9 cellular contexts compared by ENCODE assay signal in the genomic region with DNA sequence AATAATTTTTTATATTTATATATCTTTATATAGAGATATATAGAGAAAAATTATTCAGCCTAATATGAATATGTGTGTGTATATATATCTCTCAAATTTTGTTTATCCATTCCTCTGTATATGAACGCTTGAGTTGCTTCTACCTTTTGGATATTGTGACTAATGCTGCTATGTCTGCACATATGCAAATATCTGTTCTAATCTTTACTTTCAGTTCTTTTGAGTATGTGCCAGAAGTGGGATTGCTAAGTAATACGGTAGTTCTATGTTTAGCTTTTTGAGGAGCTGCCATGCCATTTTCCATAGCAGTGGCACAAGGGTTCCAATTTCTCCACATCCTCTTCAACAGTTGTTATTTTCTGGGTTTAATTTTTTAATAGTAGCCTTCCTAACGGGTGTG.
DNase-seq lines count a peak whose midpoint lies in the region; ATAC-seq, FAIRE-seq and TF ChIP-seq lines count a peak whose summit lies in the region.
"Had no signal": no experiment of that assay in that cellular context is flagged by ENCODE, and none has a peak within 500 bp of the region (broad histone marks: within the 10 kb centered on the region; RNA-seq: fewer than 3 reads in every experiment).

No MANE protein-coding gene starts in this region.

- dilution Hi-C loops in mammary epithelial cell (cut with HindIII; ENCODE audit: low sequenced_read_pairs), result no loop called here

- in situ Hi-C loops in mammary epithelial cell (cut with MboI; ENCODE audit: low sequenced_read_pairs in 2 of 2), result no loop called here

- TF ChIP-seq CTCF in left lung (IDR thresholded peaks at IDR 0.05) (no peak), mammary epithelial cell (conservative IDR thresholded peaks at IDR 0.05 in 1 of 2, IDR thresholded peaks at IDR 0.05 in 1 of 2; ENCODE audit: extremely low read depth in 1 of 2, insufficient read depth in 1 of 2, low read depth in 1 of 2, low read length in 2 of 2) (no peak)

- no peaks in the 10 kb centered on the region for H3K9me3 Mint-ChIP-seq in activated naive CD8-positive, alpha-beta T cell treated with anti-CD3 and anti-CD28 coated beads, Interleukin-2, amount 50 U/mL, for 24 hours

- peak overlapping the region; percentile 49 for H3K4me3 Mint-ChIP-seq in activated naive CD8-positive, alpha-beta T cell treated with anti-CD3 and anti-CD28 coated beads, Interleukin-2, amount 50 U/mL, for 24 hours

- WGBS in mammary epithelial cell (ENCODE audit: low coverage, missing lambda C conversion rate), result 83% methylated on average over 3 of the region's 3 CpGs

- peaks cover 84% of the 10 kb centered on the region for H3K4me1 Mint-ChIP-seq in activated naive CD8-positive, alpha-beta T cell treated with anti-CD3 and anti-CD28 coated beads, Interleukin-2, amount 50 U/mL, for 24 hours

- no peaks in the 10 kb centered on the region for H3K79me2 ChIP-seq in mammary epithelial cell (ENCODE audit: insufficient read depth, low read length)

- no peak overlapping the region for H2AFZ ChIP-seq in mammary epithelial cell (ENCODE audit: low read depth, low read length)

- H3K27ac Mint-ChIP-seq in activated naive CD8-positive, alpha-beta T cell treated with anti-CD3 and anti-CD28 coated beads, Interleukin-2, amount 50 U/mL, for 24 hours, result peak overlapping the region; percentile 91

- CTCF ChIA-PET in mammary epithelial cell (lab: Charles Lee; ENCODE audit: low non-redundant PET), result no interaction called here

- H3K4me3 ChIP-seq in left lung (no peak overlapping the region), mammary epithelial cell (replicated peaks in 1 of 3; ENCODE audit: insufficient read depth in 1 of 3, low read depth in 2 of 3, low read length in 3 of 3) (no peak overlapping the region)
- H3K4me3 ChIP-seq: colonic mucosa had no signal

- peak; percentile 5 for FAIRE-seq in GM12892 (lab: Jason Lieb, UNC)

- no peak for TF ChIP-seq POLR2A in GM12892 (IDR thresholded peaks at IDR 0.05; ENCODE audit: low read depth, low read length)

- DNase-seq in GM12892 (ENCODE audit: insufficient read length), result no peak
- no peak for DNase-seq in activated naive CD8-positive, alpha-beta T cell treated with anti-CD3 and anti-CD28 coated beads, Interleukin-2, amount 50 U/mL, for 24 hours
- DNase-seq in left lung, result no peak
- no peak for DNase-seq in C1 segment of cervical spinal cord (lab: John Stamatoyannopoulos, UW)
- no peak for DNase-seq in GM19240 (ENCODE audit: insufficient read length, low spot score)
- no peak for DNase-seq in mammary epithelial cell
- DNase-seq: colonic mucosa had no signal

- H3K27me3 ChIP-seq in left lung (no peaks in the 10 kb centered on the region), mammary epithelial cell (ENCODE audit: insufficient read depth, low read length) (no peaks in the 10 kb centered on the region)
- H3K27me3 ChIP-seq: colonic mucosa had no signal

- H3K36me3 Mint-ChIP-seq in activated naive CD8-positive, alpha-beta T cell treated with anti-CD3 and anti-CD28 coated beads, Interleukin-2, amount 50 U/mL, for 24 hours (ENCODE audit: low read depth), result no peaks in the 10 kb centered on the region

- H3K27ac ChIP-seq in left lung (no peak overlapping the region), mammary epithelial cell (ENCODE audit: insufficient read depth, low read depth, low read length) (no peak overlapping the region)
- H3K27ac ChIP-seq: colonic mucosa had no signal

- H3K4me1 ChIP-seq in left lung, result no peaks in the 10 kb centered on the region
- peaks cover 10% of the 10 kb centered on the region for H3K4me1 ChIP-seq in mammary epithelial cell (ENCODE audit: insufficient read depth, low read length)
- H3K4me1 ChIP-seq: colonic mucosa had no signal

- no peaks in the 10 kb centered on the region for H4K20me1 ChIP-seq in mammary epithelial cell (ENCODE audit: insufficient read depth, low read length)

- no peak overlapping the region for H3K9ac ChIP-seq in mammary epithelial cell (ENCODE audit: insufficient read depth, low read length)

- ATAC-seq in GM19455 (IDR thresholded peaks at IDR 0.05; ENCODE audit: unreplicated experiment), result peak; percentile 82
- peak; percentile 83 for ATAC-seq in HG03108 (IDR thresholded peaks at IDR 0.05; ENCODE audit: unreplicated experiment)
- ATAC-seq in activated naive CD8-positive, alpha-beta T cell treated with anti-CD3 and anti-CD28 coated beads, Interleukin-2, amount 50 U/mL, for 24 hours, result peak; percentile 37
- ATAC-seq in left lung, result no peak

- H3K4me2 ChIP-seq in mammary epithelial cell (ENCODE audit: insufficient read depth, low read depth, low read length), result no peak overlapping the region

- H3K27me3 Mint-ChIP-seq in activated naive CD8-positive, alpha-beta T cell treated with anti-CD3 and anti-CD28 coated beads, Interleukin-2, amount 50 U/mL, for 24 hours, result no peaks in the 10 kb centered on the region

- H3K36me3 ChIP-seq in left lung (no peaks in the 10 kb centered on the region), mammary epithelial cell (ENCODE audit: insufficient read depth, low read length) (no peaks in the 10 kb centered on the region)
- H3K36me3 ChIP-seq: colonic mucosa had no signal

- no TSS peak for BruUV-seq in mammary epithelial cell (replicated peaks; lab: Mats Ljungman, UMichigan)

- intact Hi-C loops in left lung (cut with DNase I), result no loop called here
- intact Hi-C loops in mammary epithelial cell (cut with micrococcal nuclease), result no loop called here

- H3K9me3 ChIP-seq in left lung (no peaks in the 10 kb centered on the region), mammary epithelial cell (replicated peaks; ENCODE audit: insufficient read depth, low read length) (no peaks in the 10 kb centered on the region)
- H3K9me3 ChIP-seq: colonic mucosa had no signal
